Comparison of ENCODE assay signal across 16 cellular contexts in the genomic region with DNA sequence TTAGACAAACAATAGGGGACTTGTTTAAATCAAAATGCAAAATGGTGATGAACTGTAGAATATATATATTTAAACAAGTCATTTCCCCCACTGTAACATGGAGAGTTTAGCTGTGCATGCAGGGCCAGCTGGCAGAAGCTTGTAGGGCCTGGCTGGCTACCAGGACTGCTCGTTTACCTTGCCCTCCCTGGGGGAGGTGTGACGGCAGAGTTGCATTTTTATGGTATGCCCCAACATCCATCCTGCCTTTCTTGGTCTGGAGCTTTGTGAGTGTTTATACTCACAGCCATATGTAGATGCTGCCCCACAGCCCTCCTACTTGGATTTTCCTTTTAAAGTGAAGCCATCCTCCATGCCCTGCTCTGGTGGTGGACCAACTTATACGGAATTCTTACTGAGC.
DNase-seq lines count a peak whose midpoint lies in the region; ATAC-seq and TF ChIP-seq lines count a peak whose summit lies in the region.
"Had no signal": no experiment of that assay in that cellular context is flagged by ENCODE, and none has a peak within 500 bp of the region (broad histone marks: within the 10 kb centered on the region; RNA-seq: fewer than 3 reads in every experiment).

No MANE protein-coding gene starts in this region.

- H3K27ac Mint-ChIP-seq in mesothelial cell of epicardium = peak overlapping the region; percentile 8
- H3K27ac Mint-ChIP-seq: activated CD8-positive, alpha-beta T cell treated with anti-CD3 and anti-CD28 coated beads for 36 hours; naive thymus-derived CD4-positive, alpha-beta T cell; stimulated activated naive CD8-positive, alpha-beta T cell treated with anti-CD3 and anti-CD28 coated beads, Interleukin-15, Interleukin-2, amounts not matched to agents 100 ng/mL and 50 ng/mL, for 24 hours had no signal

- H3K4me1 Mint-ChIP-seq in mesothelial cell of epicardium = peaks cover 66% of the 10 kb centered on the region

- peaks cover 54% of the 10 kb centered on the region for H3K4me1 ChIP-seq in BE2C

- H3K36me3 ChIP-seq in BE2C (peaks cover 4% of the 10 kb centered on the region; the same call in 1 of the 2 replicates), MG63 (peaks cover 2% of the 10 kb centered on the region; the same call in 1 of the 2 replicates)
- H3K36me3 ChIP-seq: lower lobe of right lung had no signal

- no peak for TF ChIP-seq CTCF in BE2C (IDR thresholded peaks at IDR 0.05; ENCODE audit: low read depth, low read length)
- no peak for TF ChIP-seq CTCF in mesothelial cell of epicardium (IDR thresholded peaks at IDR 0.05; ENCODE audit: unreplicated experiment)

- no peak overlapping the region for H3K4me3 Mint-ChIP-seq in mesothelial cell of epicardium
- H3K4me3 Mint-ChIP-seq: activated CD8-positive, alpha-beta T cell treated with anti-CD3 and anti-CD28 coated beads for 36 hours; CD8-positive, alpha-beta memory T cell; naive thymus-derived CD4-positive, alpha-beta T cell; stimulated activated naive CD8-positive, alpha-beta T cell treated with anti-CD3 and anti-CD28 coated beads, Interleukin-15, Interleukin-2, amounts not matched to agents 100 ng/mL and 50 ng/mL, for 24 hours had no signal

- no peaks in the 10 kb centered on the region for H3K9me3 ChIP-seq in BE2C
- no peaks in the 10 kb centered on the region for H3K9me3 ChIP-seq in MG63
- H3K9me3 ChIP-seq: lower lobe of right lung had no signal

- no peak for ATAC-seq in GM18867 (IDR thresholded peaks at IDR 0.05; ENCODE audit: unreplicated experiment)
- ATAC-seq: activated CD8-positive, alpha-beta T cell treated with anti-CD3 and anti-CD28 coated beads for 36 hours; lower lobe of right lung; naive thymus-derived CD4-positive, alpha-beta T cell; Panc1 had no signal

- DNase-seq in BE2C (peak; percentile 28), MG63 (peak; percentile 41), SHP77 (lab: John Stamatoyannopoulos, UW) (peak; percentile 52 to 65), mesothelial cell of epicardium (ENCODE audit: low spot score in 2 of 2, unreplicated experiment in 2 of 2) (no peak), HK-2 (ENCODE audit: unreplicated experiment) (no peak), activated gamma-delta T cell (lab: John Stamatoyannopoulos, UW) (no peak)
- no peak for DNase-seq in stimulated activated CD4-positive, alpha-beta T cell treated with anti-CD3 and anti-CD28 coated beads, Interleukin-2, amount 100 ng/mL, for 48 hours
- DNase-seq: activated CD8-positive, alpha-beta T cell treated with anti-CD3 and anti-CD28 coated beads for 36 hours; CD8-positive, alpha-beta memory T cell; foreskin melanocyte; lower lobe of right lung; naive thymus-derived CD4-positive, alpha-beta T cell; NCI-H526 treated with DMSO at 0.1 percent for 48 hours had no signal

- H3K36me3 Mint-ChIP-seq in mesothelial cell of epicardium = peaks cover 2% of the 10 kb centered on the region

- no peaks in the 10 kb centered on the region for H3K27me3 Mint-ChIP-seq in mesothelial cell of epicardium (ENCODE audit: low read depth)
- H3K27me3 Mint-ChIP-seq: activated CD8-positive, alpha-beta T cell treated with anti-CD3 and anti-CD28 coated beads for 36 hours; naive thymus-derived CD4-positive, alpha-beta T cell; stimulated activated naive CD8-positive, alpha-beta T cell treated with anti-CD3 and anti-CD28 coated beads, Interleukin-15, Interleukin-2, amounts not matched to agents 100 ng/mL and 50 ng/mL, for 24 hours had no signal

- H3K4me3 ChIP-seq in BE2C (ENCODE audit: low read depth, low read length) (no peak overlapping the region), MG63 (no peak overlapping the region)
- H3K4me3 ChIP-seq: lower lobe of right lung had no signal

- peaks cover 4% of the 10 kb centered on the region for H3K9me3 Mint-ChIP-seq in mesothelial cell of epicardium
- H3K9me3 Mint-ChIP-seq: activated CD8-positive, alpha-beta T cell treated with anti-CD3 and anti-CD28 coated beads for 36 hours; CD8-positive, alpha-beta memory T cell; naive thymus-derived CD4-positive, alpha-beta T cell; stimulated activated naive CD8-positive, alpha-beta T cell treated with anti-CD3 and anti-CD28 coated beads, Interleukin-15, Interleukin-2, amounts not matched to agents 100 ng/mL and 50 ng/mL, for 24 hours had no signal

- H3K27me3 ChIP-seq in BE2C = no peaks in the 10 kb centered on the region
- no peaks in the 10 kb centered on the region for H3K27me3 ChIP-seq in MG63

Comparison
In these comparisons a context has a peak if more than half of its experiments do, and no peak if none do; other contexts are left out.
1. DNase-seq: peak in BE2C (single experiment), MG63 (single experiment) and SHP77 (2 of 2); none in mesothelial cell of epicardium (0 of 2), stimulated activated CD4-positive, alpha-beta T cell treated with anti-CD3 and anti-CD28 coated beads, Interleukin-2, amount 100 ng/mL, for 48 hours (0 of 2), HK-2 (single experiment) and activated gamma-delta T cell (single experiment).